Comparison of ENCODE assay signal across 19 cellular contexts in the genomic region with DNA sequence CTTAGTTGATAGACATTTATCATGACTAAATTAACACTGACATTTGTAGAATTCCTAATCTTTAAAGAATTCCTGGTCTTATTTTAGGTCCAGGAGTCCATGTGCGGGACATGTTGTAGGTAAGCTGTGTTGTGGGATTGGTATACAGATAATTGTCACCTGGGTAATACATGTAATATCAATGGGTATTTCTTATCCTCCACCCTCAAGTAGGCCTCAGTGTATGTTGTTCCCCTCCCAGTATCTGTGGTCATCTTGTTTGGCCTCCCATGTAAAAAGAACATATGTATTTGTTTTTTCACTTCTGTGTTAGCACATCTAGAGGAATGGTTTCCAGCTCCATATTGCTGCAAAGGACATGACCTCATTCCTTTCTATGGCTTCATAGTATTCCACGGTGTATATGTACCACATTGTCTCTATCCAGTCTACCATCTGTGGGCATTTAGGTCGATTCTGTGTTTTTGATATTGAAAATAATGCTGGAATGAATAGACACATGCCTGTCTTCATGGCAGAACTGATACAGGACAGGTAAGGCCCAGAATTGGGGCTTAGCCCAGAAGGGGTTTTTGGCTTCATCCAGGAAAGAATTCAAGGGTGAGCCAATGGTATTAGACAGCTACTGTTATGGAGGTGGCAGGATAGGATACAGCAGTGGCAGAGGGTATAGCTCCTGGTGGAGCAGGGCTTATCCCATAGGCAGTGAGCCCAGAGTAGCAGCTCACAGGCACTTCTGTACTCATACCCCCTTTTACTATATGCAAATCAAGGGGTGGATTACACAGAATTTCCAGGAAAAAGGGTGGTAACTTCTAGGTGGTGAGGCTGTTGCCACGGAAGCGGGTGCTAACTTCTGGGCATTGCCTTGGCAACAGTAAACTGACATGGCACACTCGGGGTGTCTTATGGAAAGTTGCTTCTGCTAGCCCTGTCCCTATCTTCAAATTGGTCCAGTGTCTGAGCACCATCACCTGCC.
DNase-seq lines count a peak whose midpoint lies in the region; ATAC-seq lines count a peak whose summit lies in the region.
"Had no signal": no experiment of that assay in that cellular context is flagged by ENCODE, and none has a peak within 500 bp of the region (broad histone marks: within the 10 kb centered on the region; RNA-seq: fewer than 3 reads in every experiment).

No MANE protein-coding gene starts in this region.

- H3K4me3 Mint-ChIP-seq in T-helper 1 cell treated with Interleukin-12 subunit alpha and Interleukin-12 subunit beta and Interleukin-4 antibody, amounts not matched to agents 30 μg/mL and 1 μg/mL, for 36 hours: no peak overlapping the region
- no peak overlapping the region for H3K4me3 Mint-ChIP-seq in activated naive CD8-positive, alpha-beta T cell treated with anti-CD3 and anti-CD28 coated beads, Interleukin-2, amount 50 U/mL, for 24 hours
- H3K4me3 Mint-ChIP-seq: activated B cell treated with CpG ODN at 0.5 μM for 24 hours; activated naive CD4-positive, alpha-beta T cell treated with anti-CD3 and anti-CD28 coated beads, Interleukin-2, amount 50 U/mL, for 24 hours; effector memory CD8-positive, alpha-beta T cell; mesothelial cell of epicardium had no signal

- H3K27ac Mint-ChIP-seq in T-helper 1 cell treated with Interleukin-12 subunit alpha and Interleukin-12 subunit beta and Interleukin-4 antibody, amounts not matched to agents 30 μg/mL and 1 μg/mL, for 36 hours: peak overlapping the region; percentile 64
- H3K27ac Mint-ChIP-seq in activated naive CD8-positive, alpha-beta T cell treated with anti-CD3 and anti-CD28 coated beads, Interleukin-2, amount 50 U/mL, for 24 hours: peak overlapping the region; percentile 91
- H3K27ac Mint-ChIP-seq: activated B cell treated with CpG ODN at 0.5 μM for 24 hours, mesothelial cell of epicardium had no signal

- peaks cover 41% of the 10 kb centered on the region for H3K4me1 Mint-ChIP-seq in T-helper 1 cell treated with Interleukin-12 subunit alpha and Interleukin-12 subunit beta and Interleukin-4 antibody, amounts not matched to agents 30 μg/mL and 1 μg/mL, for 36 hours (ENCODE audit: low read depth)
- peaks cover 45% of the 10 kb centered on the region for H3K4me1 Mint-ChIP-seq in activated naive CD8-positive, alpha-beta T cell treated with anti-CD3 and anti-CD28 coated beads, Interleukin-2, amount 50 U/mL, for 24 hours

- peak; percentile 26 for DNase-seq in stimulated activated CD4-positive, alpha-beta T cell treated with anti-CD3 and anti-CD28 coated beads, Interleukin-15, amount 100 ng/mL, for 24 hours
- DNase-seq in stimulated activated CD4-positive, alpha-beta T cell treated with anti-CD3 and anti-CD28 coated beads, Interleukin-4, amount 100 ng/mL, for 24 hours: no peak
- DNase-seq in activated naive CD8-positive, alpha-beta T cell treated with anti-CD3 and anti-CD28 coated beads, Interleukin-2, amount 50 U/mL, for 24 hours: peak; percentile 35
- no peak for DNase-seq in DMS79 treated with DMSO at 0.1 percent for 48 hours (lab: John Stamatoyannopoulos, UW)
- DNase-seq: activated B cell treated with CpG ODN at 0.5 μM for 24 hours; activated T-cell treated with anti-CD3 and anti-CD28 coated beads for 4 hours; effector memory CD8-positive, alpha-beta T cell; glutamatergic neuron; KG1; NCI-H1092; NCI-H526 treated with DMSO at 0.1 percent for 48 hours; Right ventricle myocardium superior; small intestine; testis had no signal

- H3K27me3 Mint-ChIP-seq in T-helper 1 cell treated with Interleukin-12 subunit alpha and Interleukin-12 subunit beta and Interleukin-4 antibody, amounts not matched to agents 30 μg/mL and 1 μg/mL, for 36 hours (ENCODE audit: low read depth): no peaks in the 10 kb centered on the region
- H3K27me3 Mint-ChIP-seq in activated naive CD8-positive, alpha-beta T cell treated with anti-CD3 and anti-CD28 coated beads, Interleukin-2, amount 50 U/mL, for 24 hours: peaks cover 2% of the 10 kb centered on the region
- H3K27me3 Mint-ChIP-seq: activated naive CD4-positive, alpha-beta T cell treated with anti-CD3 and anti-CD28 coated beads, Interleukin-2, amount 50 U/mL, for 24 hours had no signal

- H3K9me3 Mint-ChIP-seq in T-helper 1 cell treated with Interleukin-12 subunit alpha and Interleukin-12 subunit beta and Interleukin-4 antibody, amounts not matched to agents 30 μg/mL and 1 μg/mL, for 36 hours: peaks cover 26% of the 10 kb centered on the region
- peaks cover 10% of the 10 kb centered on the region for H3K9me3 Mint-ChIP-seq in activated naive CD8-positive, alpha-beta T cell treated with anti-CD3 and anti-CD28 coated beads, Interleukin-2, amount 50 U/mL, for 24 hours
- H3K9me3 Mint-ChIP-seq: activated naive CD4-positive, alpha-beta T cell treated with anti-CD3 and anti-CD28 coated beads, Interleukin-2, amount 50 U/mL, for 24 hours had no signal

- H3K36me3 Mint-ChIP-seq in T-helper 1 cell treated with Interleukin-12 subunit alpha and Interleukin-12 subunit beta and Interleukin-4 antibody, amounts not matched to agents 30 μg/mL and 1 μg/mL, for 36 hours (ENCODE audit: low read depth): peaks cover 26% of the 10 kb centered on the region
- H3K36me3 Mint-ChIP-seq in activated naive CD8-positive, alpha-beta T cell treated with anti-CD3 and anti-CD28 coated beads, Interleukin-2, amount 50 U/mL, for 24 hours (ENCODE audit: low read depth): peaks cover 3% of the 10 kb centered on the region
- H3K36me3 Mint-ChIP-seq: activated naive CD4-positive, alpha-beta T cell treated with anti-CD3 and anti-CD28 coated beads, Interleukin-2, amount 50 U/mL, for 24 hours; mesothelial cell of epicardium had no signal

- ATAC-seq in activated naive CD8-positive, alpha-beta T cell treated with anti-CD3 and anti-CD28 coated beads, Interleukin-2, amount 50 U/mL, for 24 hours: peak; percentile 57
- ATAC-seq in HG02981 (IDR thresholded peaks at IDR 0.05; ENCODE audit: unreplicated experiment) (no peak), GM18868 (IDR thresholded peaks at IDR 0.05; ENCODE audit: unreplicated experiment) (no peak)

Comparison
In these comparisons a context has a peak if more than half of its experiments do, and no peak if none do; other contexts are left out.
1. DNase-seq: peak in stimulated activated CD4-positive, alpha-beta T cell treated with anti-CD3 and anti-CD28 coated beads, Interleukin-15, amount 100 ng/mL, for 24 hours (single experiment) and activated naive CD8-positive, alpha-beta T cell treated with anti-CD3 and anti-CD28 coated beads, Interleukin-2, amount 50 U/mL, for 24 hours (single experiment); none in stimulated activated CD4-positive, alpha-beta T cell treated with anti-CD3 and anti-CD28 coated beads, Interleukin-4, amount 100 ng/mL, for 24 hours (single experiment) and DMS79 treated with DMSO at 0.1 percent for 48 hours (single experiment).